In the genomic region with DNA sequence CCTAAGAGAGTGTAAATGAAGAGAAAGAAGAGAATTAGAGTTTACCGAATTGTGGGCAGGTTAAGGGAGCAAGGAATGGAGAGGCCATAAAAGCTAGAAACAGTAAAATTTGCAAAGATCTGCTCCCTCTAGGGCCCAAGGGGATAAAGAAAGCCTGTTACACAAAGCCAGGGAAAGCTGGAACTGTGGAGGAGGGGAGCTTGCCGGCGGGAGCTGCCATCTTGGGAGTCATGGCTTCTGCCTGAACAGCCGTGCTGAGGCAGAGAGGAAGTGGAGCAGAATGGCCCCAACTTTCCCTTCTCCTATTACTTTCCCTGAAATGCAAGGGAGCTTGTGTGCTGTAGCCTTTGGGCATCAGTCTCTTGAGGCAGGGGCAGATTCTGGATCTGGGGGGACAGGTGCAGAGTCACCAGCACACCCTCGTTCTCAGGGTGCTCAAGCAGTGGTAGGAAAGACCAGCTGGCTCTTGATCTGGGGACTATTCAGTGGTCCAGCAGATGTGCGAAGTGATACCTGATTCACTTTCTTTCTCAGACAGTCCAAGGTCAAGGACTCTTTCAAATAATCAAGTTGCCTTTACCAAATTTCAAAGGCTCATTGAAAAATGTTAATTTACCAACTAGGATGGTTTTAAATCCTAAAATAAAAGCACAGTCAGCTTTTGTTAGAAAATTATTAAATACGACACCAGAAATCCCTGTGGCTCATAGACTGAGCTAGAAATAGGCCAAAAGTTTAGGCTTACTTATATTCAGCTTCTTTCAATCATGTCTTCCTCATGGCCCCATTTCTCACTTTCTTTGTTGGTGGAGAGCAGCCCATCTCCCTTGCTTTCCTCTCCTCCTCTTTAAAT, we compare ENCODE assay signal across 24 cellular contexts. TPM values are rescaled to one million over a fixed set of nuclear protein-coding genes. Genes with fewer than 3 reads are reported as not detected.
DNase-seq lines count a peak whose midpoint lies in the region; ATAC-seq, FAIRE-seq and TF ChIP-seq lines count a peak whose summit lies in the region.
"Had no signal": no experiment of that assay in that cellular context is flagged by ENCODE, and none has a peak within 500 bp of the region (broad histone marks: within the 10 kb centered on the region; RNA-seq: fewer than 3 reads in every experiment).

No MANE protein-coding gene starts in this region.

- H3K4me1 Mint-ChIP-seq in GM23338, result peaks cover 10% of the 10 kb centered on the region
- no peaks in the 10 kb centered on the region for H3K4me1 Mint-ChIP-seq in activated CD4-positive, alpha-beta T cell treated with anti-CD3 and anti-CD28 coated beads, Interleukin-2, amount 10 ng/mL, durations not matched to agents 24 days and 14 days
- H3K4me1 Mint-ChIP-seq: CD14-positive monocyte had no signal

- TF ChIP-seq CTCF in GM23338 (conservative IDR thresholded peaks at IDR 0.05; ENCODE audit: low read depth in 2 of 2) (no peak), K562 (IDR thresholded peaks at IDR 0.05 in 2 of 3, conservative IDR thresholded peaks at IDR 0.05 in 1 of 3; ENCODE audit: insufficient read depth in 2 of 3, low read depth in 1 of 3, low read length in 3 of 3) (no peak)

- H2BK120ac ChIP-seq in mesendoderm (ENCODE audit: low read depth, low read length), result no peak overlapping the region

- H2BK5ac ChIP-seq in mesendoderm (ENCODE audit: low read length), result no peak overlapping the region

- H3K9ac ChIP-seq in K562 (ENCODE audit: insufficient read depth in 1 of 2, low read depth in 2 of 2, low read length in 2 of 2), result no peak overlapping the region
- no peak overlapping the region for H3K9ac ChIP-seq in mesendoderm (ENCODE audit: low read length)
- H3K9ac ChIP-seq in subcutaneous abdominal adipose tissue (ENCODE audit: low read length in 5 of 5), result peak overlapping the region in 4 of 5 donors; percentile 35 to 69 (median 44)

- peaks cover 4% of the 10 kb centered on the region; the same call in 1 of the 2 replicates for H3K9me2 ChIP-seq in GM23338 (ENCODE audit: insufficient read depth)

- no peak overlapping the region for H3K18ac ChIP-seq in mesendoderm (ENCODE audit: low read length)

- H3K9me3 Mint-ChIP-seq in GM23338, result no peaks in the 10 kb centered on the region
- H3K9me3 Mint-ChIP-seq in activated CD4-positive, alpha-beta T cell treated with anti-CD3 and anti-CD28 coated beads, Interleukin-2, amount 10 ng/mL, durations not matched to agents 24 days and 14 days, result no peaks in the 10 kb centered on the region
- H3K9me3 Mint-ChIP-seq: activated T-cell treated with anti-CD3 and anti-CD28 coated beads, Interleukin-2, amount 50 U/mL, for 4 hours; nephron; stimulated activated naive CD8-positive, alpha-beta T cell treated with anti-CD3 and anti-CD28 coated beads, Interleukin-15, Interleukin-2, amounts not matched to agents 100 ng/mL and 50 ng/mL, for 24 hours had no signal

- H3K4me2 ChIP-seq in GM23338 (no peak overlapping the region), K562 (ENCODE audit: insufficient read depth, low read length) (no peak overlapping the region), mesendoderm (ENCODE audit: low read length) (no peak overlapping the region)

- no peak overlapping the region for H2BK15ac ChIP-seq in mesendoderm (replicated peaks; ENCODE audit: low read depth)

- H2AFZ ChIP-seq in GM23338 (peak overlapping the region; percentile 80), K562 (ENCODE audit: low read depth, low read length) (no peak overlapping the region)

- TF ChIP-seq RAD21 in K562 (CRISPR knock-in tag; conservative IDR thresholded peaks at IDR 0.05 in 1 of 2, IDR thresholded peaks at IDR 0.05 in 1 of 2), result no peak

- H2AK5ac ChIP-seq in mesendoderm (ENCODE audit: low read length), result no peak overlapping the region

- FAIRE-seq in K562 (lab: Jason Lieb, UNC), result no peak

- no TSS peak for BruUV-seq in K562 (replicated peaks; lab: Mats Ljungman, UMichigan)

- H4K5ac ChIP-seq in mesendoderm (ENCODE audit: low read length), result peak overlapping the region; percentile 66

- H3K4ac ChIP-seq in mesendoderm (ENCODE audit: low read depth, low read length), result no peak overlapping the region

- no peak for TF ChIP-seq EP300 in K562 (IDR thresholded peaks at IDR 0.05; ENCODE audit: low read length)

- CTCF ChIA-PET in K562 (lab: Yijun Ruan, JAX; ENCODE audit: low intra/inter-chr PET ratio), result no interaction called here

- no peaks in the 10 kb centered on the region for H3K79me1 ChIP-seq in mesendoderm (ENCODE audit: low read length)

- WGBS in K562 (ENCODE audit: insufficient coverage, low coverage, missing lambda C conversion rate), result 0% methylated on average over 7 of the region's 7 CpGs
- no CpG with 5 or more reads among the region's 7 CpGs for WGBS in mesendoderm (ENCODE audit: extremely low coverage, insufficient coverage, low lambda C conversion rate)

- no peaks in the 10 kb centered on the region for H3K79me2 ChIP-seq in GM23338 (replicated peaks; ENCODE audit: insufficient read depth)
- H3K79me2 ChIP-seq in K562 (ENCODE audit: control insufficient read depth, insufficient read depth, low read length), result no peaks in the 10 kb centered on the region
- no peaks in the 10 kb centered on the region for H3K79me2 ChIP-seq in mesendoderm (ENCODE audit: control insufficient read depth, insufficient read depth, low read length)

- H3K36me3 Mint-ChIP-seq in GM23338 (ENCODE audit: low read depth), result no peaks in the 10 kb centered on the region; the same call in 2 of the 3 replicates
- H3K36me3 Mint-ChIP-seq in activated CD4-positive, alpha-beta T cell treated with anti-CD3 and anti-CD28 coated beads, Interleukin-2, amount 10 ng/mL, durations not matched to agents 24 days and 14 days (ENCODE audit: low read depth), result no peaks in the 10 kb centered on the region
- H3K36me3 Mint-ChIP-seq: CD14-positive monocyte had no signal

- H3K56ac ChIP-seq in mesendoderm (ENCODE audit: low read length), result no peak overlapping the region

- H3K4me1 ChIP-seq in GM23338 (ENCODE audit: insufficient read depth) (no peaks in the 10 kb centered on the region), K562 (replicated peaks in 1 of 2; ENCODE audit: control insufficient read depth in 2 of 2, insufficient read depth in 2 of 2, low read length in 2 of 2) (no peaks in the 10 kb centered on the region), mesendoderm (ENCODE audit: control insufficient read depth, low read depth, low read length) (no peaks in the 10 kb centered on the region), subcutaneous abdominal adipose tissue (ENCODE audit: control insufficient read depth in 5 of 5, insufficient read depth in 5 of 5, low read length in 5 of 5) (peaks cover 15 to 90% (median 78%) of the 10 kb centered on the region in 5 donors)
- H3K4me1 ChIP-seq: spleen had no signal

- DNase-seq in GM23338 (ENCODE audit: low spot score) (no peak), K562 (ENCODE audit: extremely low read depth in 1 of 4, low spot score in 3 of 4) (no peak), mesendoderm (no peak), NCI-H1930 (lab: John Stamatoyannopoulos, UW) (no peak), DMS153 treated with DMSO at 0.1 percent for 48 hours (lab: John Stamatoyannopoulos, UW; ENCODE audit: unreplicated experiment) (no peak)
- no peak for DNase-seq in activated CD4-positive, alpha-beta T cell treated with anti-CD3 and anti-CD28 coated beads, Interleukin-2, amount 10 ng/mL, durations not matched to agents 24 days and 14 days
- DNase-seq in activated T-cell treated with anti-CD3 and anti-CD28 coated beads, Interleukin-2, amount 50 U/mL, for 1 hour, result no peak
- DNase-seq: activated naive CD4-positive, alpha-beta T cell treated with Interleukin-2 at 50 U/mL for 16 hours; activated T-cell treated with anti-CD3 and anti-CD28 coated beads, Interleukin-2, amount 50 U/mL, for 4 hours; amygdala; caudate nucleus; foreskin melanocyte; kidney glomerular epithelial cell; NCI-H1092 treated with DMSO at 0.1 percent for 48 hours; NCI-H2029 treated with DMSO at 0.1 percent for 48 hours; NCI-H446 treated with DMSO at 0.1 percent for 48 hours; spleen; stimulated activated CD4-positive, alpha-beta T cell treated with anti-CD3 and anti-CD28 coated beads, Interleukin-4, amount 100 ng/mL, for 24 hours; T1000 had no signal

- H3K27me3 ChIP-seq in GM23338 (ENCODE audit: insufficient read depth), result no peaks in the 10 kb centered on the region
- no peaks in the 10 kb centered on the region for H3K27me3 ChIP-seq in K562 (ENCODE audit: control insufficient read depth in 2 of 2, insufficient read depth in 2 of 2, low read length in 2 of 2)
- H3K27me3 ChIP-seq in mesendoderm (ENCODE audit: insufficient read depth, low read length, poor library complexity), result no peaks in the 10 kb centered on the region
- H3K27me3 ChIP-seq in subcutaneous abdominal adipose tissue (ENCODE audit: control insufficient read depth in 5 of 5, insufficient read depth in 4 of 5, low read length in 5 of 5), result no peaks in the 10 kb centered on the region

- H4K20me1 ChIP-seq in GM23338 (replicated peaks; ENCODE audit: insufficient read depth) (no peaks in the 10 kb centered on the region), K562 (replicated peaks; ENCODE audit: control insufficient read depth, insufficient read depth, low read length) (no peaks in the 10 kb centered on the region)

- no peaks in the 10 kb centered on the region for H3K36me3 ChIP-seq in GM23338 (ENCODE audit: insufficient read depth)
- no peaks in the 10 kb centered on the region for H3K36me3 ChIP-seq in K562 (ENCODE audit: control insufficient read depth, insufficient read depth, low read length)
- H3K36me3 ChIP-seq in mesendoderm (ENCODE audit: control insufficient read depth, insufficient read depth, low read length), result no peaks in the 10 kb centered on the region
- peaks cover 0 to 8% (median 6%) of the 10 kb centered on the region in 5 donors for H3K36me3 ChIP-seq in subcutaneous abdominal adipose tissue (ENCODE audit: control insufficient read depth in 5 of 5, insufficient read depth in 5 of 5, low read length in 5 of 5)
- H3K36me3 ChIP-seq: spleen had no signal

- intact Hi-C loops in K562 (cut with micrococcal nuclease), result no loop called here
- intact Hi-C loops in activated CD4-positive, alpha-beta T cell treated with anti-CD3 and anti-CD28 coated beads, Interleukin-2, amount 10 ng/mL, durations not matched to agents 24 days and 14 days (cut with micrococcal nuclease), result no loop called here

- no peak overlapping the region for H3K23ac ChIP-seq in mesendoderm (ENCODE audit: low read length)

- no peaks in the 10 kb centered on the region for H3K9me3 ChIP-seq in K562 (replicated peaks; ENCODE audit: control insufficient read depth, insufficient read depth, low read depth, low read length)
- no peaks in the 10 kb centered on the region for H3K9me3 ChIP-seq in subcutaneous abdominal adipose tissue (ENCODE audit: control insufficient read depth in 5 of 5, low read length in 5 of 5)
- H3K9me3 ChIP-seq: spleen had no signal

- H3K27ac ChIP-seq in GM23338 (ENCODE audit: low read depth) (no peak overlapping the region), K562 (ENCODE audit: extremely low read depth, low read depth, low read length) (no peak overlapping the region), mesendoderm (ENCODE audit: low read depth, low read length) (no peak overlapping the region), subcutaneous abdominal adipose tissue (ENCODE audit: low read depth, low read length) (peak overlapping the region; percentile 97)
- H3K27ac ChIP-seq: spleen had no signal

- H3K27ac Mint-ChIP-seq in GM23338, result no peak overlapping the region
- no peak overlapping the region for H3K27ac Mint-ChIP-seq in activated CD4-positive, alpha-beta T cell treated with anti-CD3 and anti-CD28 coated beads, Interleukin-2, amount 10 ng/mL, durations not matched to agents 24 days and 14 days
- H3K27ac Mint-ChIP-seq: CD14-positive monocyte; stimulated activated naive CD8-positive, alpha-beta T cell treated with anti-CD3 and anti-CD28 coated beads, Interleukin-15, Interleukin-2, amounts not matched to agents 100 ng/mL and 50 ng/mL, for 24 hours had no signal

- POLR2A ChIA-PET in K562 (lab: Yijun Ruan, JAX), result interaction anchor here (0.7 kb wide), 1 partner anchor 1670 kb away, joined by 3 read pairs; no protein-coding TSS in a partner anchor

- H3K4me3 ChIP-seq in GM23338 (no peak overlapping the region), K562 (no peak overlapping the region), mesendoderm (ENCODE audit: low read length) (no peak overlapping the region), subcutaneous abdominal adipose tissue (ENCODE audit: low read depth in 1 of 5, low read length in 5 of 5) (no peak overlapping the region)
- H3K4me3 ChIP-seq: spleen had no signal

- no peaks in the 10 kb centered on the region for H3F3A ChIP-seq in GM23338 (replicated peaks; ENCODE audit: low read depth)

- in situ Hi-C loops in K562 (cut with MboI), result no loop called here

- no peak overlapping the region for H4K8ac ChIP-seq in mesendoderm (ENCODE audit: low read depth, low read length)

- H3K4me3 Mint-ChIP-seq in GM23338, result no peak overlapping the region; the same call in 2 of the 3 replicates
- H3K4me3 Mint-ChIP-seq in activated CD4-positive, alpha-beta T cell treated with anti-CD3 and anti-CD28 coated beads, Interleukin-2, amount 10 ng/mL, durations not matched to agents 24 days and 14 days, result no peak overlapping the region
- H3K4me3 Mint-ChIP-seq: activated T-cell treated with anti-CD3 and anti-CD28 coated beads, Interleukin-2, amount 50 U/mL, for 4 hours; CD14-positive monocyte; nephron; stimulated activated naive CD8-positive, alpha-beta T cell treated with anti-CD3 and anti-CD28 coated beads, Interleukin-15, Interleukin-2, amounts not matched to agents 100 ng/mL and 50 ng/mL, for 24 hours had no signal

- H3K27me3 Mint-ChIP-seq in GM23338 (ENCODE audit: insufficient read depth, low read depth, poor library complexity), result peaks cover 2% of the 10 kb centered on the region
- peaks cover 44% of the 10 kb centered on the region for H3K27me3 Mint-ChIP-seq in activated CD4-positive, alpha-beta T cell treated with anti-CD3 and anti-CD28 coated beads, Interleukin-2, amount 10 ng/mL, durations not matched to agents 24 days and 14 days

- TF ChIP-seq POLR2A in K562 (conservative IDR thresholded peaks at IDR 0.05), result no peak

- ATAC-seq in GM23338, result no peak
- no peak for ATAC-seq in K562
- ATAC-seq: activated T-cell treated with anti-CD3 and anti-CD28 coated beads, Interleukin-2, amount 50 U/mL, for 4 hours had no signal

- no peaks in the 10 kb centered on the region for H3K9me1 ChIP-seq in K562 (ENCODE audit: control insufficient read depth, insufficient read depth, low read length)

RNA-seq across cellular contexts. Expression of a gene that starts 25.7 kb away (rescaled TPM):
- total RNA-seq in GM23338 (2014; rRNA removed; shearing (Covaris generic)), result 1.7 and 4.9 TPM in 2 replicates
- polyA plus RNA-seq in GM23338 (2016; fragmentation: Nextera tagmentation; extraction: Ambion mirVana) (2.8 TPM in 2 replicates), K562 (2011; rRNA removed) (0.45 and 2.9 TPM in 2 replicates), K562 (2014; fragmentation: Illumina TruSeq; extraction: Trizol) (0.26 and 0.36 TPM in 2 replicates), K562 (2014; fragmentation: Nextera tagmentation; extraction: Ambion mirVana) (under 1 TPM; 0.28 to 0.56 TPM), K562 (2014; rRNA removed) (0.05 and 0.32 TPM in 2 replicates)
- total RNA-seq in K562 (2011; cell fraction: chromatin; rRNA removed; ENCODE audit: low replicate concordance), result 0.07 and 0.92 TPM in 2 replicates
- under 0.01 and 0.50 TPM in 2 replicates for total RNA-seq in K562 (2011; cell fraction: nucleolus; rRNA removed)
- 0.44 and 1.4 TPM in 2 replicates for total RNA-seq in K562 (2011; cell fraction: nucleoplasm; rRNA removed)
- total RNA-seq in K562 (2014; rRNA removed) (0.08 and 0.09 TPM in 2 replicates), K562 (2014; rRNA removed; fragmentation: Illumina TruSeq; extraction: Trizol) (0.57 and 0.84 TPM in 2 replicates), K562 (2015; rRNA removed; fragmentation: Illumina TruSeq; extraction: Trizol) (0.51 and 0.60 TPM in 2 replicates), K562 (2021) (0.60 and 1.1 TPM in 2 replicates)
- 0.18 and 0.25 TPM in 2 replicates for polyA plus RNA-seq in K562 (2011; cell fraction: cytosol; rRNA removed)
- polyA plus RNA-seq in K562 (2011; cell fraction: nucleus; rRNA removed), result 0.58 and 0.80 TPM in 2 replicates
- 0.10 and 0.57 TPM in 2 replicates for polyA plus RNA-seq in K562 (2012)
- polyA minus RNA-seq in K562 (2011; rRNA and poly(A)+ RNA removed), result 1.1 and 5.6 TPM in 2 replicates
- polyA minus RNA-seq in K562 (2011; cell fraction: cytosol; rRNA and poly(A)+ RNA removed), result 1.0 TPM in 1 of 2 replicates, not detected in the other
- 1.2 and 1.7 TPM in 2 replicates for polyA minus RNA-seq in K562 (2011; cell fraction: nucleus; rRNA and poly(A)+ RNA removed)
- 3.3 TPM for polyA plus RNA-seq in mesendoderm (2013, experiment 1 of 2)
- polyA plus RNA-seq in mesendoderm (2013, experiment 2 of 2), result 1.6 TPM
- total RNA-seq in activated CD4-positive, alpha-beta T cell treated with anti-CD3 and anti-CD28 coated beads, Interleukin-2, amount 10 ng/mL, durations not matched to agents 24 days and 14 days, result not detected in 2 replicates
- total RNA-seq: HT-29 had no signal
- polyA plus RNA-seq: CD14-positive monocyte had no signal

Comparison
In these comparisons a context has a peak if more than half of its experiments do, and no peak if none do; other contexts are left out.
1. H3K9ac ChIP-seq: peak in subcutaneous abdominal adipose tissue (4 of 5); none in K562 (0 of 2) and mesendoderm (single experiment).